Comparison of ENCODE assay signal across 15 cellular contexts in the genomic region with DNA sequence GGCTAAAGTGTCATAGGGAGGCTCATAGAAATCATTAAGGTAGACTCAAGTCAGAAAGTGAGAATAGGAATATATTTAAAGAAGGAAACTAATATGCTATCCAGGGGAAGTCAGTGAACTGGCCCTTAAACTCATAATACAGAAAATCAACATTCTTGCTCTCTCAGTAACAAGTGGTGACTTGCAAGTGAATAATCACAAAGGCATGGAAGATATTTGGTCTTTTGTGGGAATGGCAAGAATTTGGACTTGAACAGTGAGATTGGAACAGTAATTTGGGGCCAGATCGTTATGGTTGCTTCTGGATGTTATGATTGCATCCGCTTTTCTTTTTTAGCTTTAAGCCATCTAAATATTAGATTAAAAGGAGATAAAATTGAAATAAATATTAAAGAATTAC.
DNase-seq lines count a peak whose midpoint lies in the region; ATAC-seq and TF ChIP-seq lines count a peak whose summit lies in the region.
"Had no signal": no experiment of that assay in that cellular context is flagged by ENCODE, and none has a peak within 500 bp of the region (broad histone marks: within the 10 kb centered on the region; RNA-seq: fewer than 3 reads in every experiment).

No MANE protein-coding gene starts in this region.

- H3K36me3 ChIP-seq in RWPE2 (ENCODE audit: low read depth) (0 out of 2 replicates have a peak, but pooled peaks cover 6% of the 10 kb centered on the region), fibroblast of lung (ENCODE audit: control insufficient read depth, insufficient read depth, low read length) (no peaks in the 10 kb centered on the region), gastrocnemius medialis (no peaks in the 10 kb centered on the region)
- H3K36me3 ChIP-seq: right lobe of liver had no signal

- H4K20me1 ChIP-seq in fibroblast of lung (ENCODE audit: control insufficient read depth, extremely low read depth, insufficient read depth, low read length): no peaks in the 10 kb centered on the region

- TF ChIP-seq POLR2A in gastrocnemius medialis (IDR thresholded peaks at IDR 0.05): no peak

- H3K4me2 ChIP-seq in fibroblast of lung (ENCODE audit: extremely low read depth, insufficient read depth, low read length): no peak overlapping the region

- intact Hi-C loops in gastrocnemius medialis (cut with DNase I; ENCODE audit: low total_unique reads): no loop called here

- DNase-seq in ELR (ENCODE audit: low read depth): peak; percentile 92
- no peak for DNase-seq in RWPE2 (ENCODE audit: low spot score)
- peak; percentile 85 to 97 for DNase-seq in fibroblast of lung (ENCODE audit: low read depth in 2 of 2)
- DNase-seq in retinal pigment epithelial cell (ENCODE audit: low read depth): peak; percentile 72
- DNase-seq in gastrocnemius medialis: no peak
- DNase-seq in NCI-H2029 (lab: John Stamatoyannopoulos, UW): no peak
- no peak for DNase-seq in NCI-H1417 treated with DMSO at 0.1 percent for 48 hours (lab: John Stamatoyannopoulos, UW)
- DNase-seq: activated CD4-positive, alpha-beta T cell treated with anti-CD3 and anti-CD28 coated beads, Interleukin-2, amount 10 ng/mL, durations not matched to agents 7 days and 5 days; Calu3; immature natural killer cell; NCI-H1048; right lobe of liver had no signal

- no peaks in the 10 kb centered on the region for H3K79me2 ChIP-seq in fibroblast of lung (ENCODE audit: control insufficient read depth, insufficient read depth, low read length)

- H3K9ac ChIP-seq in fibroblast of lung (ENCODE audit: insufficient read depth, low read length): no peak overlapping the region

- H3K27ac ChIP-seq in RWPE2 (ENCODE audit: poor library complexity, severe bottlenecking) (peak overlapping the region; percentile 34), fibroblast of lung (ENCODE audit: insufficient read depth, low read length) (peak overlapping the region; percentile 29), gastrocnemius medialis (no peak overlapping the region)
- H3K27ac ChIP-seq: epithelial cell of prostate, right lobe of liver, suprapubic skin had no signal

- H3K4me1 ChIP-seq in RWPE2 (ENCODE audit: insufficient read depth, poor library complexity, severe bottlenecking) (peaks cover 11% of the 10 kb centered on the region), fibroblast of lung (ENCODE audit: control insufficient read depth, extremely low read depth, insufficient read depth, low read length) (no peaks in the 10 kb centered on the region), gastrocnemius medialis (no peaks in the 10 kb centered on the region)
- H3K4me1 ChIP-seq: right lobe of liver, suprapubic skin had no signal

- ATAC-seq in RWPE2 (ENCODE audit: low read depth) (peak; percentile 78), gastrocnemius medialis (no peak), HG03460 (IDR thresholded peaks at IDR 0.05; ENCODE audit: unreplicated experiment) (no peak)
- ATAC-seq: right lobe of liver had no signal

- in situ Hi-C loops in gastrocnemius medialis (cut with MboI; ENCODE audit: low sequenced_read_pairs in 4 of 4): no loop called here

- H3K9me3 ChIP-seq in RWPE2 (ENCODE audit: severe bottlenecking) (no peaks in the 10 kb centered on the region), fibroblast of lung (ENCODE audit: control insufficient read depth, insufficient read depth, low read depth, low read length) (no peaks in the 10 kb centered on the region), gastrocnemius medialis (no peaks in the 10 kb centered on the region)
- H3K9me3 ChIP-seq: right lobe of liver, suprapubic skin had no signal

- H3K4me3 ChIP-seq in RWPE2 (ENCODE audit: severe bottlenecking) (no peak overlapping the region), fibroblast of lung (replicated peaks in 1 of 4; ENCODE audit: control extremely low read depth in 1 of 4, insufficient read depth in 1 of 4, low read depth in 3 of 4, low read length in 4 of 4) (no peak overlapping the region), retinal pigment epithelial cell (ENCODE audit: low read length) (no peak overlapping the region), gastrocnemius medialis (no peak overlapping the region)
- H3K4me3 ChIP-seq: right lobe of liver, suprapubic skin had no signal

- no peak for TF ChIP-seq CTCF in RWPE2 (IDR thresholded peaks at IDR 0.05; ENCODE audit: poor library complexity, severe bottlenecking)
- TF ChIP-seq CTCF in fibroblast of lung (conservative IDR thresholded peaks at IDR 0.05 in 1 of 2, IDR thresholded peaks at IDR 0.05 in 1 of 2; ENCODE audit: low read depth in 1 of 2, low read length in 2 of 2): no peak
- TF ChIP-seq CTCF in retinal pigment epithelial cell (conservative IDR thresholded peaks at IDR 0.05; ENCODE audit: low read depth, low read length): no peak
- no peak for TF ChIP-seq CTCF in gastrocnemius medialis (IDR thresholded peaks at IDR 0.05 in 4 of 5, conservative IDR thresholded peaks at IDR 0.05 in 1 of 5)

- H2AFZ ChIP-seq in fibroblast of lung (ENCODE audit: low read length): no peak overlapping the region

- H3K27me3 ChIP-seq in RWPE2 (ENCODE audit: insufficient read depth, poor library complexity, severe bottlenecking): no peaks in the 10 kb centered on the region
- no peaks in the 10 kb centered on the region for H3K27me3 ChIP-seq in fibroblast of lung (ENCODE audit: control insufficient read depth, insufficient read depth, low read length)
- no peaks in the 10 kb centered on the region for H3K27me3 ChIP-seq in gastrocnemius medialis
- H3K27me3 ChIP-seq: right lobe of liver, suprapubic skin had no signal

Comparison
In these comparisons a context has a peak if more than half of its experiments do, and no peak if none do; other contexts are left out.
1. DNase-seq: peak in ELR (single experiment), fibroblast of lung (2 of 2) and retinal pigment epithelial cell (single experiment); none in RWPE2 (single experiment), gastrocnemius medialis (0 of 2), NCI-H2029 (single experiment) and NCI-H1417 treated with DMSO at 0.1 percent for 48 hours (single experiment).
2. H3K27ac ChIP-seq: peak in RWPE2 (single experiment) and fibroblast of lung (single experiment); none in gastrocnemius medialis (0 of 4).